Comparison of ENCODE assay signal across 10 cellular contexts in genomic region chr17:39622380-39623006, GRCh38. TPM values are rescaled to one million over a fixed set of nuclear protein-coding genes. Genes with fewer than 3 reads are reported as not detected.
DNase-seq lines count a peak whose midpoint lies in the region; ATAC-seq and TF ChIP-seq lines count a peak whose summit lies in the region.
"Had no signal": no experiment of that assay in that cellular context is flagged by ENCODE, and none has a peak within 500 bp of the region (broad histone marks: within the 10 kb centered on the region; RNA-seq: fewer than 3 reads in every experiment).

No MANE protein-coding gene starts in this region.

- peaks cover 25% of the 10 kb centered on the region for H3K4me1 Mint-ChIP-seq in activated CD4-positive, alpha-beta memory T cell treated with anti-CD3 and anti-CD28 coated beads for 36 hours (ENCODE audit: low read depth)

- no peak overlapping the region for H4K91ac ChIP-seq in neuronal stem cell (ENCODE audit: low read depth, low read length, poor library complexity)

- no peak overlapping the region for H2BK120ac ChIP-seq in neuronal stem cell (ENCODE audit: low read depth, low read length)

- H3K36me3 Mint-ChIP-seq in activated CD4-positive, alpha-beta memory T cell treated with anti-CD3 and anti-CD28 coated beads for 36 hours, result no peaks in the 10 kb centered on the region

- no peak for TF ChIP-seq CTCF in adrenal gland (IDR thresholded peaks at IDR 0.05)

- no peak overlapping the region for H3K27ac ChIP-seq in neuronal stem cell (replicated peaks; ENCODE audit: low read length)
- peak overlapping the region in 1 of 5 donors; percentile 12 for H3K27ac ChIP-seq in adrenal gland

- H3K4me3 ChIP-seq in neuronal stem cell (ENCODE audit: low read length in 2 of 2), result no peak overlapping the region
- no peak overlapping the region for H3K4me3 ChIP-seq in adrenal gland

- H3K27ac Mint-ChIP-seq in activated CD4-positive, alpha-beta memory T cell treated with anti-CD3 and anti-CD28 coated beads for 36 hours, result peak overlapping the region; percentile 97

- ATAC-seq in GM18907 (IDR thresholded peaks at IDR 0.05; ENCODE audit: unreplicated experiment) (peak; percentile 11), HG03342 (IDR thresholded peaks at IDR 0.05; ENCODE audit: unreplicated experiment) (peak; percentile 54)

- no peak overlapping the region for H3K14ac ChIP-seq in neuronal stem cell (ENCODE audit: low read length)

- peaks cover 22% of the 10 kb centered on the region for H3K27me3 Mint-ChIP-seq in activated CD4-positive, alpha-beta memory T cell treated with anti-CD3 and anti-CD28 coated beads for 36 hours

- no peak overlapping the region for H2BK5ac ChIP-seq in neuronal stem cell (ENCODE audit: low read length)

- H3K23ac ChIP-seq in neuronal stem cell (ENCODE audit: low read depth, low read length, poor library complexity), result no peak overlapping the region

- H3K9me3 ChIP-seq in neuronal stem cell (replicated peaks in 1 of 2; ENCODE audit: control insufficient read depth in 2 of 2, insufficient read depth in 1 of 2, low read depth in 1 of 2, low read length in 2 of 2), result no peaks in the 10 kb centered on the region
- no peaks in the 10 kb centered on the region for H3K9me3 ChIP-seq in adrenal gland (replicated peaks in 1 of 3)

- H3K4me2 ChIP-seq in neuronal stem cell (ENCODE audit: insufficient read depth, low read length, poor library complexity, severe bottlenecking), result no peak overlapping the region

- H3K9me3 Mint-ChIP-seq in activated CD4-positive, alpha-beta memory T cell treated with anti-CD3 and anti-CD28 coated beads for 36 hours, result no peaks in the 10 kb centered on the region

- H4K8ac ChIP-seq in neuronal stem cell (ENCODE audit: low read depth, low read length), result no peak overlapping the region

- H3K79me1 ChIP-seq in neuronal stem cell (ENCODE audit: low read depth, low read length), result no peaks in the 10 kb centered on the region

- H2AK5ac ChIP-seq in neuronal stem cell (ENCODE audit: low read depth, low read length), result no peak overlapping the region

- peaks cover 9 to 16% of the 10 kb centered on the region in 2 donors for H3K4me1 ChIP-seq in neuronal stem cell (ENCODE audit: control insufficient read depth in 2 of 2, insufficient read depth in 1 of 2, low read depth in 1 of 2, low read length in 2 of 2)
- peaks cover 15 to 21% of the 10 kb centered on the region in 2 donors for H3K4me1 ChIP-seq in adrenal gland (replicated peaks in 1 of 2)

- intact Hi-C loops in activated CD4-positive, alpha-beta memory T cell treated with anti-CD3 and anti-CD28 coated beads for 36 hours (cut with micrococcal nuclease), result loop anchor here (1.0 to 5.0 kb wide), 6 partner anchors 12 to 358 kb away; partner anchors contain the start of genes MIEN1 and PSMD3
- intact Hi-C loops in adrenal gland (cut with DNase I), result loop anchor here (2.0 kb wide), 2 partner anchors 46 to 74 kb away; partner anchors contain the start of gene PNMT (in 1 of the 2)

- H3K9ac ChIP-seq in neuronal stem cell (ENCODE audit: low read depth, low read length, poor library complexity), result no peak overlapping the region

- no peak overlapping the region for H2BK15ac ChIP-seq in neuronal stem cell (ENCODE audit: low read length)

- CTCF ChIA-PET in activated CD4-positive, alpha-beta memory T cell treated with anti-CD3 and anti-CD28 coated beads for 36 hours (lab: Charles Lee), result interaction anchor here (0.6 to 8.6 kb wide), 42 partner anchors 10 to 491 kb away, joined by 3 to 178 read pairs (median 6); partner anchors contain the start of genes LRRC3C, MIEN1, NEUROD2 and ORMDL3

- H3K4ac ChIP-seq in neuronal stem cell (ENCODE audit: low read length), result no peak overlapping the region

- POLR2A ChIA-PET in activated CD4-positive, alpha-beta memory T cell treated with anti-CD3 and anti-CD28 coated beads for 36 hours (lab: Charles Lee), result interaction anchor here (0.9 to 1.4 kb wide), 3 partner anchors 19 to 358 kb away, joined by 3 to 5 read pairs (median 3); partner anchors contain the start of gene PSMD3

- no peak overlapping the region for H2BK12ac ChIP-seq in neuronal stem cell (ENCODE audit: low read length)

- H3K27me3 ChIP-seq in neuronal stem cell (ENCODE audit: control insufficient read depth in 3 of 3, insufficient read depth in 3 of 3, low read depth in 1 of 3, low read length in 3 of 3) (peaks cover 6 to 73% (median 54%) of the 10 kb centered on the region in 3 experiments), adrenal gland (peaks cover 13% of the 10 kb centered on the region)

- H3K4me3 Mint-ChIP-seq in activated CD4-positive, alpha-beta memory T cell treated with anti-CD3 and anti-CD28 coated beads for 36 hours, result peak overlapping the region; percentile 76

- no peak for TF ChIP-seq POLR2A in adrenal gland (IDR thresholded peaks at IDR 0.05)

- WGBS in neuronal stem cell (ENCODE audit: extremely low coverage in 2 of 2, insufficient read length in 2 of 2, insufficient replicate concordance in 1 of 2), 2 donors, result no CpG with 5 or more reads among the region's 16 CpGs
- 58 to 62% (median 58%) methylated on average over 16 of the region's 16 CpGs for WGBS in adrenal gland, 4 donors

- H3K36me3 ChIP-seq in neuronal stem cell (replicated peaks in 1 of 2; ENCODE audit: control insufficient read depth in 2 of 2, insufficient read depth in 2 of 2, low read length in 2 of 2), result no peaks in the 10 kb centered on the region
- no peaks in the 10 kb centered on the region for H3K36me3 ChIP-seq in adrenal gland (replicated peaks in 1 of 2)

- peak; percentile 84 for DNase-seq in activated CD4-positive, alpha-beta memory T cell treated with anti-CD3 and anti-CD28 coated beads for 36 hours
- no peak for DNase-seq in neuronal stem cell (ENCODE audit: low spot score)
- DNase-seq in adrenal gland, result no peak
- no peak for DNase-seq in kidney glomerular epithelial cell (lab: John Stamatoyannopoulos, UW)
- DNase-seq in globus pallidus (ENCODE audit: low spot score), result no peak
- no peak for DNase-seq in CD1c-positive myeloid dendritic cell (ENCODE audit: extremely low spot score)

- no peak overlapping the region for H3K18ac ChIP-seq in neuronal stem cell (ENCODE audit: low read length)

- peak overlapping the region; percentile 77 for H2AFZ ChIP-seq in neuronal stem cell (ENCODE audit: low read length)

RNA-seq across cellular contexts. Expression of gene PPP1R1B, which starts 4.3 kb away (rescaled TPM):
- total RNA-seq in activated CD4-positive, alpha-beta memory T cell treated with anti-CD3 and anti-CD28 coated beads for 36 hours, result not detected
- 0.39 TPM for polyA plus RNA-seq in neuronal stem cell (2013, experiment 1 of 2)
- polyA plus RNA-seq in neuronal stem cell (2013, experiment 2 of 2), result 0.21 TPM
- total RNA-seq in adrenal gland, result 10 to 100 TPM in 3 of 8 donors, 1 to 10 TPM in 2, under 1 TPM in 2, not detected in 1; 0.32 to 39.7 (median 3.2) TPM
- 10 to 100 TPM; 37.5 to 58.0 (median 46.9) TPM for polyA plus RNA-seq in adrenal gland
- total RNA-seq: mononuclear cell had no signal

RNA-seq across cellular contexts. Expression of gene STARD3, which starts 14.5 kb away (rescaled TPM):
- 10 to 100 TPM; 53.6 to 60.3 TPM for total RNA-seq in activated CD4-positive, alpha-beta memory T cell treated with anti-CD3 and anti-CD28 coated beads for 36 hours
- polyA plus RNA-seq in neuronal stem cell (2013, experiment 1 of 2), result 65.0 TPM
- polyA plus RNA-seq in neuronal stem cell (2013, experiment 2 of 2), result 70.1 TPM
- 100 to 1,000 TPM in 3 of 8 donors, 10 to 100 TPM in 5; 38.6 to 129 (median 85.9) TPM for total RNA-seq in adrenal gland
- 100 to 1,000 TPM; 101 to 220 (median 102) TPM for polyA plus RNA-seq in adrenal gland

RNA-seq across cellular contexts. Expression of gene NEUROD2, which starts 14.8 kb away (rescaled TPM):
- total RNA-seq in activated CD4-positive, alpha-beta memory T cell treated with anti-CD3 and anti-CD28 coated beads for 36 hours, result not detected
- polyA plus RNA-seq in neuronal stem cell (2013, experiment 1 of 2), result not detected
- polyA plus RNA-seq in neuronal stem cell (2013, experiment 2 of 2), result not detected
- total RNA-seq in adrenal gland, result not detected
- under 1 TPM in 1 of 3 donors, not detected in 2; 0.08 TPM for polyA plus RNA-seq in adrenal gland
- total RNA-seq: subcutaneous adipose tissue had no signal

RNA-seq across cellular contexts. Expression of gene TCAP, which starts 42.7 kb away (rescaled TPM):
- under 1 TPM; 0.80 to 0.90 TPM for total RNA-seq in activated CD4-positive, alpha-beta memory T cell treated with anti-CD3 and anti-CD28 coated beads for 36 hours
- polyA plus RNA-seq in neuronal stem cell (2013, experiment 1 of 2), result 0.88 TPM
- polyA plus RNA-seq in neuronal stem cell (2013, experiment 2 of 2), result 0.87 TPM
- total RNA-seq in adrenal gland, result 10 to 100 TPM in 1 of 8 donors, 1 to 10 TPM in 4, under 1 TPM in 2, not detected in 1; 0.78 to 13.6 (median 1.5) TPM
- 10 to 100 TPM in 1 of 3 donors, 1 to 10 TPM in 1, under 1 TPM in 1; 0.92 to 13.4 (median 2.9) TPM for polyA plus RNA-seq in adrenal gland

RNA-seq across cellular contexts. Expression of gene PNMT, which starts 45.8 kb away (rescaled TPM):
- not detected for total RNA-seq in activated CD4-positive, alpha-beta memory T cell treated with anti-CD3 and anti-CD28 coated beads for 36 hours
- 0.95 TPM for polyA plus RNA-seq in neuronal stem cell (2013, experiment 1 of 2)
- 1.0 TPM for polyA plus RNA-seq in neuronal stem cell (2013, experiment 2 of 2)
- 100 to 1,000 TPM in 3 of 8 donors, 10 to 100 TPM in 1, 1 to 10 TPM in 2, under 1 TPM in 1, not detected in 1; 0.47 to 366 (median 11.4) TPM for total RNA-seq in adrenal gland
- 100 to 1,000 TPM; 185 to 593 (median 477) TPM for polyA plus RNA-seq in adrenal gland
- total RNA-seq: mononuclear cell had no signal
